ENCODE assay signal across 11 cellular contexts in genomic region chr7:74029991-74030415, GRCh38. TPM values are rescaled to one million over a fixed set of nuclear protein-coding genes. Genes with fewer than 3 reads are reported as not detected.
DNase-seq lines count a peak whose midpoint lies in the region; ATAC-seq, FAIRE-seq and TF ChIP-seq lines count a peak whose summit lies in the region.
"Had no signal": no experiment of that assay in that cellular context is flagged by ENCODE, and none has a peak within 500 bp of the region (broad histone marks: within the 10 kb centered on the region; RNA-seq: fewer than 3 reads in every experiment).

No MANE protein-coding gene starts in this region.

- FAIRE-seq in HTR-8/SVneo (lab: Jason Lieb, UNC): no peak

- H3K36me3 Mint-ChIP-seq in naive thymus-derived CD4-positive, alpha-beta T cell: peaks cover 0 to 3% (median 0%) of the 10 kb centered on the region in 5 donors
- H3K36me3 Mint-ChIP-seq: activated naive CD4-positive, alpha-beta T cell treated with anti-CD3 and anti-CD28 coated beads, Interleukin-2, amount 50 U/mL, for 24 hours had no signal

- no peaks in the 10 kb centered on the region for H3K9me3 ChIP-seq in naive thymus-derived CD4-positive, alpha-beta T cell (ENCODE audit: control insufficient read depth in 2 of 3, low read length in 3 of 3)

- no peak for TF ChIP-seq CTCF in BJ (IDR thresholded peaks at IDR 0.05; ENCODE audit: insufficient read depth, low read depth, low read length)

- H3K27me3 ChIP-seq in BJ (ENCODE audit: control insufficient read depth, insufficient read depth, low read length): no peaks in the 10 kb centered on the region
- H3K27me3 ChIP-seq in naive thymus-derived CD4-positive, alpha-beta T cell (ENCODE audit: control insufficient read depth in 2 of 2, insufficient read depth in 2 of 2, low read length in 2 of 2): no peaks in the 10 kb centered on the region

- peak overlapping the region in 1 of 10 donors; percentile 29 for H3K4me3 Mint-ChIP-seq in naive thymus-derived CD4-positive, alpha-beta T cell
- H3K4me3 Mint-ChIP-seq: activated CD8-positive, alpha-beta T cell treated with anti-CD3 and anti-CD28 coated beads for 36 hours; activated naive CD4-positive, alpha-beta T cell treated with anti-CD3 and anti-CD28 coated beads, Interleukin-2, amount 50 U/mL, for 24 hours had no signal

- peaks cover 6 to 17% (median 11%) of the 10 kb centered on the region in 7 donors for H3K4me1 Mint-ChIP-seq in naive thymus-derived CD4-positive, alpha-beta T cell

- intact Hi-C loops in left ventricle myocardium superior (cut with micrococcal nuclease): loop anchor here (10.0 kb wide), 1 partner anchor 155 kb away; no protein-coding TSS in a partner anchor
- intact Hi-C loops in naive thymus-derived CD4-positive, alpha-beta T cell (cut with micrococcal nuclease): no loop called here

- H3K27ac Mint-ChIP-seq in naive thymus-derived CD4-positive, alpha-beta T cell: no peak overlapping the region
- H3K27ac Mint-ChIP-seq: activated CD8-positive, alpha-beta T cell treated with anti-CD3 and anti-CD28 coated beads for 36 hours; activated naive CD4-positive, alpha-beta T cell treated with anti-CD3 and anti-CD28 coated beads, Interleukin-2, amount 50 U/mL, for 24 hours had no signal

- H3K4me3 ChIP-seq in BJ (ENCODE audit: low read depth, low read length): peak overlapping the region; percentile 45
- no peak overlapping the region for H3K4me3 ChIP-seq in naive thymus-derived CD4-positive, alpha-beta T cell (ENCODE audit: low read length)

- H3K27ac ChIP-seq in naive thymus-derived CD4-positive, alpha-beta T cell (ENCODE audit: low read depth, low read length): no peak overlapping the region

- DNase-seq in BJ (ENCODE audit: low read depth) (no peak), RPMI8226 (peak; percentile 69), left ventricle myocardium superior (peak; percentile 37), retina (peak; percentile 51), HTR-8/SVneo (ENCODE audit: insufficient read length, low spot score) (no peak)
- DNase-seq in naive thymus-derived CD4-positive, alpha-beta T cell: no peak
- DNase-seq: activated CD8-positive, alpha-beta T cell treated with anti-CD3 and anti-CD28 coated beads for 36 hours; NK-92 treated with Interleukin-12 subunit alpha and Interleukin-12 subunit beta, amount 100 ng/mL, for 24 hours had no signal

- peaks cover 0 to 3% of the 10 kb centered on the region in 2 donors for H3K4me1 ChIP-seq in naive thymus-derived CD4-positive, alpha-beta T cell (ENCODE audit: control insufficient read depth in 2 of 2, insufficient read depth in 2 of 2, low read length in 2 of 2)

- no peaks in the 10 kb centered on the region for H3K9me3 Mint-ChIP-seq in naive thymus-derived CD4-positive, alpha-beta T cell
- H3K9me3 Mint-ChIP-seq: activated CD8-positive, alpha-beta T cell treated with anti-CD3 and anti-CD28 coated beads for 36 hours; activated naive CD4-positive, alpha-beta T cell treated with anti-CD3 and anti-CD28 coated beads, Interleukin-2, amount 50 U/mL, for 24 hours had no signal

- no peak for ATAC-seq in left ventricle myocardium superior
- ATAC-seq in HG02884 (IDR thresholded peaks at IDR 0.05; ENCODE audit: unreplicated experiment): no peak
- ATAC-seq in GM19351 (IDR thresholded peaks at IDR 0.05; ENCODE audit: unreplicated experiment): no peak
- no peak for ATAC-seq in naive thymus-derived CD4-positive, alpha-beta T cell
- ATAC-seq: activated CD8-positive, alpha-beta T cell treated with anti-CD3 and anti-CD28 coated beads for 36 hours had no signal

- peaks cover 31 to 54% (median 51%) of the 10 kb centered on the region in 5 donors for H3K27me3 Mint-ChIP-seq in naive thymus-derived CD4-positive, alpha-beta T cell

- no peaks in the 10 kb centered on the region; the same call in 1 of the 2 replicates for H3K36me3 ChIP-seq in BJ (ENCODE audit: control insufficient read depth, insufficient read depth, low read length)
- no peaks in the 10 kb centered on the region for H3K36me3 ChIP-seq in naive thymus-derived CD4-positive, alpha-beta T cell (ENCODE audit: control insufficient read depth in 2 of 3, insufficient read depth in 3 of 3, low read length in 3 of 3)

- POLR2A ChIA-PET in BJ (lab: Charles Lee): no interaction called here
- POLR2A ChIA-PET in naive thymus-derived CD4-positive, alpha-beta T cell (lab: Charles Lee): no interaction called here

- CTCF ChIA-PET in BJ (lab: Yijun Ruan, JAX): interaction anchor here (0.6 to 5.3 kb wide), 5 partner anchors 9 to 165 kb away, joined by 3 to 34 read pairs (median 3); no protein-coding TSS in a partner anchor
- CTCF ChIA-PET in naive thymus-derived CD4-positive, alpha-beta T cell (lab: Charles Lee): interaction anchor here (0.6 kb wide), 1 partner anchor 76 kb away, joined by 3 read pairs; no protein-coding TSS in a partner anchor

RNA-seq across cellular contexts. Expression of gene ELN, which starts 2.0 kb away (rescaled TPM):
- polyA plus RNA-seq in BJ (2011; rRNA removed): 419 and 619 TPM in 2 replicates
- 137 and 187 TPM in 2 replicates for polyA minus RNA-seq in BJ (2011; rRNA and poly(A)+ RNA removed)
- total RNA-seq in left ventricle myocardium superior: 29.0 TPM
- under 1 TPM in 3 of 5 experiments, not detected in 2; 0.11 to 0.67 (median 0.66) TPM for total RNA-seq in naive thymus-derived CD4-positive, alpha-beta T cell
- not detected for polyA plus RNA-seq in naive thymus-derived CD4-positive, alpha-beta T cell
- total RNA-seq: activated CD8-positive, alpha-beta T cell treated with anti-CD3 and anti-CD28 coated beads for 36 hours had no signal

RNA-seq across cellular contexts. Expression of gene LIMK1, which starts 53.6 kb away (rescaled TPM):
- polyA plus RNA-seq in BJ (2011; rRNA removed): 29.8 and 45.7 TPM in 2 replicates
- polyA minus RNA-seq in BJ (2011; rRNA and poly(A)+ RNA removed): 63.9 and 69.6 TPM in 2 replicates
- total RNA-seq in left ventricle myocardium superior: 9.4 TPM
- 10 to 100 TPM; 11.0 to 19.7 (median 14.1) TPM for total RNA-seq in naive thymus-derived CD4-positive, alpha-beta T cell
- 1 to 10 TPM; 2.2 to 2.9 TPM for polyA plus RNA-seq in naive thymus-derived CD4-positive, alpha-beta T cell

Comparison
In these comparisons a context has a peak if more than half of its experiments do, and no peak if none do; other contexts are left out.
1. DNase-seq: peak in RPMI8226 (single experiment), left ventricle myocardium superior (single experiment) and retina (single experiment); none in BJ (single experiment), HTR-8/SVneo (single experiment) and naive thymus-derived CD4-positive, alpha-beta T cell (0 of 9).
2. RNA of gene ELN, which starts 2.0 kb away (total RNA-seq): 29.0 TPM in left ventricle myocardium superior (single experiment); 0.11 to 0.67 TPM in naive thymus-derived CD4-positive, alpha-beta T cell; every median in the first group is over 10 times any median in the second.